ENCODE assay signal across 8 cellular contexts in genomic region chr14:67285876-67286452, GRCh38. TPM values are rescaled to one million over a fixed set of nuclear protein-coding genes. Genes with fewer than 3 reads are reported as not detected.
DNase-seq lines count a peak whose midpoint lies in the region; ATAC-seq and TF ChIP-seq lines count a peak whose summit lies in the region.

No MANE protein-coding gene starts in this region.

- H3K4me1 ChIP-seq in RWPE2 (ENCODE audit: insufficient read depth, poor library complexity, severe bottlenecking) (no peaks in the 10 kb centered on the region), sigmoid colon (no peaks in the 10 kb centered on the region)

- DNase-seq in D341Med (ENCODE audit: low spot score) (peak; percentile 27), RWPE2 (ENCODE audit: low spot score) (no peak), fibroblast of the aortic adventitia (ENCODE audit: low read depth) (peak; percentile 78), sigmoid colon (no peak), NCI-H226 (no peak)
- DNase-seq in Jurkat, Clone E6-1 (ENCODE audit: low read depth, low spot score), result peak; percentile 36

- H3K27ac ChIP-seq in RWPE2 (ENCODE audit: poor library complexity, severe bottlenecking), result no peak overlapping the region
- no peak overlapping the region for H3K27ac ChIP-seq in sigmoid colon

- peak; percentile 90 for TF ChIP-seq CTCF in RWPE2 (IDR thresholded peaks at IDR 0.05; ENCODE audit: poor library complexity, severe bottlenecking)
- TF ChIP-seq CTCF in fibroblast of the aortic adventitia (IDR thresholded peaks at IDR 0.05; ENCODE audit: insufficient read depth, low read length), result peak; percentile 21
- TF ChIP-seq CTCF in sigmoid colon (IDR thresholded peaks at IDR 0.05), result peak; percentile 2 to 52 (median 40)

- intact Hi-C loops in sigmoid colon (cut with DNase I), result loop anchor here (1.0 to 5.0 kb wide), 2 partner anchors 44 to 120 kb away; partner anchors contain the start of gene PALS1

- TF ChIP-seq POLR2A in sigmoid colon (IDR thresholded peaks at IDR 0.05), result no peak

- H3K9me3 ChIP-seq in RWPE2 (ENCODE audit: severe bottlenecking) (no peaks in the 10 kb centered on the region), sigmoid colon (no peaks in the 10 kb centered on the region)

- H3K4me3 ChIP-seq in Jurkat, Clone E6-1 (ENCODE audit: low read length), result no peak overlapping the region
- H3K4me3 ChIP-seq in RWPE2 (ENCODE audit: severe bottlenecking) (no peak overlapping the region), fibroblast of the aortic adventitia (ENCODE audit: low read depth, low read length) (no peak overlapping the region), sigmoid colon (no peak overlapping the region)

- no peak for TF ChIP-seq EP300 in sigmoid colon (IDR thresholded peaks at IDR 0.05)

- H3K36me3 ChIP-seq in RWPE2 (ENCODE audit: low read depth) (peaks cover 24% of the 10 kb centered on the region), sigmoid colon (no peaks in the 10 kb centered on the region)

- ATAC-seq in RWPE2 (ENCODE audit: low read depth) (no peak), HG02885 (IDR thresholded peaks at IDR 0.05; ENCODE audit: poor library complexity, unreplicated experiment) (no peak), GM21381 (IDR thresholded peaks at IDR 0.05; ENCODE audit: unreplicated experiment) (no peak)

- H3K27me3 ChIP-seq in RWPE2 (ENCODE audit: insufficient read depth, poor library complexity, severe bottlenecking) (no peaks in the 10 kb centered on the region), sigmoid colon (no peaks in the 10 kb centered on the region)

- 42 to 56% methylated on average over 2 of the region's 2 CpGs for WGBS in sigmoid colon, 2 donors

RNA-seq across cellular contexts. Expression of gene PALS1, which starts 44.7 kb away (rescaled TPM):
- polyA plus RNA-seq in Jurkat, Clone E6-1 (2012; ENCODE audit: insufficient read depth, insufficient read length), result 7.7 TPM
- total RNA-seq in fibroblast of the aortic adventitia (ENCODE audit: low replicate concordance), result 23.6 and 28.4 TPM in 2 replicates
- total RNA-seq in sigmoid colon, result 10 to 100 TPM; 20.2 to 29.4 (median 23.0) TPM
- polyA plus RNA-seq in sigmoid colon, result 10 to 100 TPM; 10.8 to 35.8 (median 19.8) TPM

Comparison
In these comparisons a context has a peak if more than half of its experiments do, and no peak if none do; other contexts are left out.
1. DNase-seq: peak in D341Med (single experiment), Jurkat, Clone E6-1 (single experiment) and fibroblast of the aortic adventitia (single experiment); none in RWPE2 (single experiment), sigmoid colon (single experiment) and NCI-H226 (single experiment).
2. CTCF ChIP-seq: peak in every context shown above with its lines; median percentile 90 in RWPE2; 40 in sigmoid colon; 21 in fibroblast of the aortic adventitia.